Comparison of ENCODE assay signal across 11 cellular contexts in the genomic region with DNA sequence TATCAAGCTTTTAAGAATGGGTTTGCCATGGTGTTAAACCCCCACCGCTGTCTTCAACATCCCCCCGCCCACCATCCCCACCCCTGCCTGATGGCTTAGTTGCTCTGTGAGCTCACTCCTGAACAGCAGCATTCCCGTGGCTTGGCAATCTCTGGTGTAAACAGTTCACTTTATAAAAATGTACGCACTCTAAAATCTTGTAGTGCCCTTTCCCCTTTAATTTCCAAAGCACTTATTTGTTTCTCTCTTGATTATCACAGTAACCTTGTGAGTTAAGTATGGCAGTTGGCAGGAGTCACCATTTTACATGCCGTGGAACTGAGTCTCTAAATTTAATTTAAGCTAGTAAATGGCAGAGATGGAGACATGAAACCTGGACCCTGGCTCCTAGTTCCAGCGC.
DNase-seq lines count a peak whose midpoint lies in the region; ATAC-seq and TF ChIP-seq lines count a peak whose summit lies in the region.
"Had no signal": no experiment of that assay in that cellular context is flagged by ENCODE, and none has a peak within 500 bp of the region (broad histone marks: within the 10 kb centered on the region; RNA-seq: fewer than 3 reads in every experiment).

No MANE protein-coding gene starts in this region.

- H3K4me1 Mint-ChIP-seq in activated CD4-positive, alpha-beta memory T cell treated with anti-CD3 and anti-CD28 coated beads for 36 hours (ENCODE audit: low read depth), result peaks cover 77% of the 10 kb centered on the region
- peaks cover 60% of the 10 kb centered on the region for H3K4me1 Mint-ChIP-seq in activated CD4-positive, alpha-beta memory T cell treated with anti-CD3 and anti-CD28 coated beads, Interleukin-2, amount 10 ng/mL, durations not matched to agents 7 days and 5 days
- peaks cover 76% of the 10 kb centered on the region for H3K4me1 Mint-ChIP-seq in activated naive CD8-positive, alpha-beta T cell treated with anti-CD3 and anti-CD28 coated beads, Interleukin-2, amount 50 U/mL, for 24 hours

- intact Hi-C loops in activated CD4-positive, alpha-beta memory T cell treated with anti-CD3 and anti-CD28 coated beads for 36 hours (cut with micrococcal nuclease), result loop anchor here (1.0 kb wide), 5 partner anchors 16 to 122 kb away; no protein-coding TSS in a partner anchor
- intact Hi-C loops in tibial artery (cut with DNase I; ENCODE audit: low total_unique reads), result loop anchor here (5.0 kb wide), 1 partner anchor 64 kb away; no protein-coding TSS in a partner anchor

- peaks cover 21% of the 10 kb centered on the region for H3K36me3 Mint-ChIP-seq in activated CD4-positive, alpha-beta memory T cell treated with anti-CD3 and anti-CD28 coated beads for 36 hours
- peaks cover 36% of the 10 kb centered on the region for H3K36me3 Mint-ChIP-seq in activated CD4-positive, alpha-beta memory T cell treated with anti-CD3 and anti-CD28 coated beads, Interleukin-2, amount 10 ng/mL, durations not matched to agents 7 days and 5 days (ENCODE audit: low read depth)
- peaks cover 26% of the 10 kb centered on the region for H3K36me3 Mint-ChIP-seq in activated naive CD8-positive, alpha-beta T cell treated with anti-CD3 and anti-CD28 coated beads, Interleukin-2, amount 50 U/mL, for 24 hours (ENCODE audit: low read depth)

- H3K27ac Mint-ChIP-seq in activated CD4-positive, alpha-beta memory T cell treated with anti-CD3 and anti-CD28 coated beads for 36 hours, result peak overlapping the region; percentile 78
- H3K27ac Mint-ChIP-seq in activated CD4-positive, alpha-beta memory T cell treated with anti-CD3 and anti-CD28 coated beads, Interleukin-2, amount 10 ng/mL, durations not matched to agents 7 days and 5 days, result no peak overlapping the region
- H3K27ac Mint-ChIP-seq in activated naive CD8-positive, alpha-beta T cell treated with anti-CD3 and anti-CD28 coated beads, Interleukin-2, amount 50 U/mL, for 24 hours, result peak overlapping the region; percentile 78

- no peaks in the 10 kb centered on the region for H3K9me3 Mint-ChIP-seq in activated CD4-positive, alpha-beta memory T cell treated with anti-CD3 and anti-CD28 coated beads for 36 hours
- no peaks in the 10 kb centered on the region for H3K9me3 Mint-ChIP-seq in activated CD4-positive, alpha-beta memory T cell treated with anti-CD3 and anti-CD28 coated beads, Interleukin-2, amount 10 ng/mL, durations not matched to agents 7 days and 5 days
- H3K9me3 Mint-ChIP-seq in activated naive CD8-positive, alpha-beta T cell treated with anti-CD3 and anti-CD28 coated beads, Interleukin-2, amount 50 U/mL, for 24 hours, result no peaks in the 10 kb centered on the region

- no peak for ATAC-seq in activated naive CD8-positive, alpha-beta T cell treated with anti-CD3 and anti-CD28 coated beads, Interleukin-2, amount 50 U/mL, for 24 hours

- H3K27me3 Mint-ChIP-seq in activated CD4-positive, alpha-beta memory T cell treated with anti-CD3 and anti-CD28 coated beads for 36 hours, result no peaks in the 10 kb centered on the region
- no peaks in the 10 kb centered on the region for H3K27me3 Mint-ChIP-seq in activated CD4-positive, alpha-beta memory T cell treated with anti-CD3 and anti-CD28 coated beads, Interleukin-2, amount 10 ng/mL, durations not matched to agents 7 days and 5 days
- no peaks in the 10 kb centered on the region for H3K27me3 Mint-ChIP-seq in activated naive CD8-positive, alpha-beta T cell treated with anti-CD3 and anti-CD28 coated beads, Interleukin-2, amount 50 U/mL, for 24 hours

- H3K27me3 ChIP-seq in iPS-15b (ENCODE audit: control insufficient read depth, insufficient read depth, low read length) (no peaks in the 10 kb centered on the region), tibial artery (no peaks in the 10 kb centered on the region)

- no peak overlapping the region for H3K4me3 Mint-ChIP-seq in activated CD4-positive, alpha-beta memory T cell treated with anti-CD3 and anti-CD28 coated beads for 36 hours
- H3K4me3 Mint-ChIP-seq in activated CD4-positive, alpha-beta memory T cell treated with anti-CD3 and anti-CD28 coated beads, Interleukin-2, amount 10 ng/mL, durations not matched to agents 7 days and 5 days, result no peak overlapping the region
- no peak overlapping the region for H3K4me3 Mint-ChIP-seq in activated naive CD8-positive, alpha-beta T cell treated with anti-CD3 and anti-CD28 coated beads, Interleukin-2, amount 50 U/mL, for 24 hours

- H3K9me3 ChIP-seq in iPS-15b (ENCODE audit: control insufficient read depth, insufficient read depth, low read length) (no peaks in the 10 kb centered on the region), tibial artery (no peaks in the 10 kb centered on the region)

- peak overlapping the region; percentile 13 for H3K9ac ChIP-seq in iPS-15b (ENCODE audit: low read depth, low read length)

- no peak for TF ChIP-seq CTCF in tibial artery (IDR thresholded peaks at IDR 0.05)

- H3K4me3 ChIP-seq in iPS-15b (ENCODE audit: low read depth, low read length) (no peak overlapping the region), tibial artery (no peak overlapping the region)
- H3K4me3 ChIP-seq: skin epidermis had no signal

- DNase-seq in activated CD4-positive, alpha-beta memory T cell treated with anti-CD3 and anti-CD28 coated beads for 36 hours, result no peak
- DNase-seq in activated CD4-positive, alpha-beta memory T cell treated with anti-CD3 and anti-CD28 coated beads, Interleukin-2, amount 10 ng/mL, durations not matched to agents 7 days and 5 days, result no peak
- DNase-seq in activated naive CD8-positive, alpha-beta T cell treated with anti-CD3 and anti-CD28 coated beads, Interleukin-2, amount 50 U/mL, for 24 hours, result no peak
- DNase-seq in tibial artery (no peak), DMS53 treated with DMSO at 0.1 percent for 48 hours (lab: John Stamatoyannopoulos, UW; ENCODE audit: unreplicated experiment) (no peak), HuH-7 (ENCODE audit: low spot score) (no peak)
- DNase-seq in stimulated activated CD4-positive, alpha-beta T cell treated with anti-CD3 and anti-CD28 coated beads, Interleukin-4, amount 100 ng/mL, for 1 hour, result no peak
- DNase-seq: head of caudate nucleus, NCI-H146 had no signal

- CTCF ChIA-PET in activated CD4-positive, alpha-beta memory T cell treated with anti-CD3 and anti-CD28 coated beads for 36 hours (lab: Charles Lee), result interaction anchor here (0.8 to 1.4 kb wide), 6 partner anchors 25 to 135 kb away, joined by 3 to 5 read pairs (median 4); a partner anchor contains a TSS
- CTCF ChIA-PET in activated CD4-positive, alpha-beta memory T cell treated with anti-CD3 and anti-CD28 coated beads, Interleukin-2, amount 10 ng/mL, durations not matched to agents 7 days and 5 days (lab: Charles Lee), result interaction anchor here (0.6 kb wide), 1 partner anchor 9 kb away, joined by 3 read pairs; no protein-coding TSS in a partner anchor

- H3K36me3 ChIP-seq in iPS-15b (ENCODE audit: control insufficient read depth, insufficient read depth, low read length) (peaks cover 2% of the 10 kb centered on the region), tibial artery (no peaks in the 10 kb centered on the region)

- H3K4me1 ChIP-seq in iPS-15b (ENCODE audit: control insufficient read depth, insufficient read depth, low read length), result peaks cover 24% of the 10 kb centered on the region
- peaks cover 0 to 90% (median 70%) of the 10 kb centered on the region in 4 donors for H3K4me1 ChIP-seq in tibial artery

- peak overlapping the region; percentile 72 to 79 for H3K27ac ChIP-seq in tibial artery

- POLR2A ChIA-PET in activated CD4-positive, alpha-beta memory T cell treated with anti-CD3 and anti-CD28 coated beads for 36 hours (lab: Charles Lee), result interaction anchor here (0.7 to 1.8 kb wide), 6 partner anchors 13 to 122 kb away, joined by 3 to 10 read pairs (median 4); a partner anchor contains a TSS
- POLR2A ChIA-PET in activated CD4-positive, alpha-beta memory T cell treated with anti-CD3 and anti-CD28 coated beads, Interleukin-2, amount 10 ng/mL, durations not matched to agents 7 days and 5 days (lab: Charles Lee), result interaction anchor here (1.1 to 1.7 kb wide), 3 partner anchors 22 to 118 kb away, joined by 3 to 4 read pairs (median 3); no protein-coding TSS in a partner anchor
